ENCODE assay signal across 9 cellular contexts in the genomic region with DNA sequence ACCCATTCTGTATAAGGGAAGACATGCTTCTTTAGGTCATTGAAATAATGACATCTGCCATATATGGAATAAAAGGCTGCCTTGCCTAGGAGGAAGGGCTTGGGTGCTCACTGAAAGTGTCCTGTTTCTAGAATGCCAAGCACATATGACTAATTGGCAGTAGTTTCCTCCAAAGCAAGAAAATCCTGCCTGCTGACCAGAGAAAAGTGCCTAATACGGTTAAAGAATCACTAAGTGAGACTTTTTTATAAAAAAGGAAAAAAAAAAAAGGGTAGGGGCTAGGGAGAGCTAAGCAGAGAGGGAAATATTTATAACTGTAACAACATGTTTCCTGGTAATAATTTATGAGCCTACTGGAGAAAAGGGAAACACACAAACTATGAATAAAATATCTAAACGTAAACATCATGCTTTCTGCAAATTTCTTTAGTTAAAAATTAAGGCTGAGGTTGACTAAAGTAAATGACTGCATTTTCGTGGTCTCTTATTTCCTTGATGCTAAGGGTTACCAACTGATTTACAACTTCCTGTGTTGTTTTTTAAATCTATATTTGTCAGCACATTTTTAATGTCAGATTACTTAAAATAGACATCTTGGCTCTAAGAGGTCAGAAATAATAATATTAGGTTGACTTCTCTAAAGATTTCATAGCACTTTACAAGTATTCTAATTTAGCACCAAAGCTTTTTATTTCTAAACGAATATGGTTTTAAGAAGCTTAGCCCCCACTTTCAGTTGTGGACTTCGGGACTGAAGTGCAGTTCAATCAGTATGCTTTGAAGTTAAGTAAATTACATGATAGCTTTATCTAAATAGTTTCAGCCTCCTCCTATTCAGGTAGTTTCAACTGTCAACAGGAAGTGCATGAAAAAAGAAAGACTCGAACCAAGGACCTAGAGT.
DNase-seq lines count a peak whose midpoint lies in the region; ATAC-seq and TF ChIP-seq lines count a peak whose summit lies in the region.
"Had no signal": no experiment of that assay in that cellular context is flagged by ENCODE, and none has a peak within 500 bp of the region (broad histone marks: within the 10 kb centered on the region; RNA-seq: fewer than 3 reads in every experiment).

No MANE protein-coding gene starts in this region.

- H3K4me3 ChIP-seq in right lobe of liver, result no peak overlapping the region
- no peak overlapping the region for H3K4me3 ChIP-seq in HAP-1
- H3K4me3 ChIP-seq in right atrium auricular region, result no peak overlapping the region
- H3K4me3 ChIP-seq: adrenal gland had no signal

- H3K36me3 Mint-ChIP-seq in activated T-cell treated with anti-CD3 and anti-CD28 coated beads, Interleukin-2, amount 50 U/mL, for 4 hours (ENCODE audit: insufficient read depth), result no peaks in the 10 kb centered on the region
- no peaks in the 10 kb centered on the region for H3K36me3 Mint-ChIP-seq in activated T-helper 17 cell treated with anti-CD3 and anti-CD28 coated beads, Interleukin-2, amount 50 U/mL, for 72 hours (ENCODE audit: low read depth)
- H3K36me3 Mint-ChIP-seq in naive thymus-derived CD8-positive, alpha-beta T cell, result no peaks in the 10 kb centered on the region

- TF ChIP-seq POLR2A in right lobe of liver (IDR thresholded peaks at IDR 0.05), result no peak

- 23% methylated on average over 6 of the region's 6 CpGs for WGBS in right lobe of liver (ENCODE audit: insufficient coverage, low coverage, low lambda C conversion rate, missing lambda C conversion rate)

- H3K4me1 Mint-ChIP-seq in activated T-cell treated with anti-CD3 and anti-CD28 coated beads, Interleukin-2, amount 50 U/mL, for 4 hours (ENCODE audit: low read depth), result peaks cover 29% of the 10 kb centered on the region
- peaks cover 16% of the 10 kb centered on the region for H3K4me1 Mint-ChIP-seq in activated T-helper 17 cell treated with anti-CD3 and anti-CD28 coated beads, Interleukin-2, amount 50 U/mL, for 72 hours
- H3K4me1 Mint-ChIP-seq in naive thymus-derived CD8-positive, alpha-beta T cell, result peaks cover 5 to 29% (median 21%) of the 10 kb centered on the region in 4 donors

- ATAC-seq in activated T-cell treated with anti-CD3 and anti-CD28 coated beads, Interleukin-2, amount 50 U/mL, for 4 hours, result no peak
- ATAC-seq in HG03354 (IDR thresholded peaks at IDR 0.05; ENCODE audit: poor library complexity, severe bottlenecking, unreplicated experiment) (peak; percentile 61), right lobe of liver (peak; percentile 22 to 38 (median 31))
- peak; percentile 69 for ATAC-seq in activated T-helper 17 cell treated with anti-CD3 and anti-CD28 coated beads, Interleukin-2, amount 50 U/mL, for 72 hours (replicated peaks)
- ATAC-seq in naive thymus-derived CD8-positive, alpha-beta T cell, result no peak

- H3K36me3 ChIP-seq in right lobe of liver (no peaks in the 10 kb centered on the region), HAP-1 (replicated peaks) (no peaks in the 10 kb centered on the region), right atrium auricular region (no peaks in the 10 kb centered on the region)
- H3K36me3 ChIP-seq: adrenal gland had no signal

- H3K27me3 ChIP-seq in right lobe of liver, result no peaks in the 10 kb centered on the region
- no peaks in the 10 kb centered on the region for H3K27me3 ChIP-seq in HAP-1 (ENCODE audit: low read depth)
- no peaks in the 10 kb centered on the region for H3K27me3 ChIP-seq in right atrium auricular region
- H3K27me3 ChIP-seq: adrenal gland had no signal

- H3K4me3 Mint-ChIP-seq in activated T-cell treated with anti-CD3 and anti-CD28 coated beads, Interleukin-2, amount 50 U/mL, for 4 hours, result peak overlapping the region; percentile 33
- peak overlapping the region; percentile 58 for H3K4me3 Mint-ChIP-seq in activated T-helper 17 cell treated with anti-CD3 and anti-CD28 coated beads, Interleukin-2, amount 50 U/mL, for 72 hours
- H3K4me3 Mint-ChIP-seq in naive thymus-derived CD8-positive, alpha-beta T cell, result peak overlapping the region in 4 of 10 donors; percentile 20 to 53 (median 24)

- no peaks in the 10 kb centered on the region for H3K27me3 Mint-ChIP-seq in activated T-cell treated with anti-CD3 and anti-CD28 coated beads, Interleukin-2, amount 50 U/mL, for 4 hours (ENCODE audit: low read depth)
- no peaks in the 10 kb centered on the region for H3K27me3 Mint-ChIP-seq in activated T-helper 17 cell treated with anti-CD3 and anti-CD28 coated beads, Interleukin-2, amount 50 U/mL, for 72 hours
- H3K27me3 Mint-ChIP-seq in naive thymus-derived CD8-positive, alpha-beta T cell, result no peaks in the 10 kb centered on the region

- H3K27ac ChIP-seq in right lobe of liver (no peak overlapping the region), right atrium auricular region (no peak overlapping the region)
- H3K27ac ChIP-seq: adrenal gland had no signal

- no peaks in the 10 kb centered on the region for H3K9me3 Mint-ChIP-seq in activated T-cell treated with anti-CD3 and anti-CD28 coated beads, Interleukin-2, amount 50 U/mL, for 4 hours
- H3K9me3 Mint-ChIP-seq in activated T-helper 17 cell treated with anti-CD3 and anti-CD28 coated beads, Interleukin-2, amount 50 U/mL, for 72 hours, result no peaks in the 10 kb centered on the region
- H3K9me3 Mint-ChIP-seq in naive thymus-derived CD8-positive, alpha-beta T cell, result no peaks in the 10 kb centered on the region

- TF ChIP-seq CTCF in right lobe of liver (IDR thresholded peaks at IDR 0.05) (no peak), right atrium auricular region (IDR thresholded peaks at IDR 0.05) (no peak)

- POLR2A ChIA-PET in naive thymus-derived CD8-positive, alpha-beta T cell (lab: Charles Lee), result no interaction called here

- intact Hi-C loops in right lobe of liver (cut with DNase I), result no loop called here

- H3K9me3 ChIP-seq in right lobe of liver, result no peaks in the 10 kb centered on the region
- H3K9me3 ChIP-seq in HAP-1, result no peaks in the 10 kb centered on the region
- H3K9me3 ChIP-seq in right atrium auricular region, result no peaks in the 10 kb centered on the region
- H3K9me3 ChIP-seq: adrenal gland had no signal

- in situ Hi-C loops in HAP-1 (cut with MboI; ENCODE audit: low sequenced_read_pairs), result no loop called here

- H3K27ac Mint-ChIP-seq in activated T-helper 17 cell treated with anti-CD3 and anti-CD28 coated beads, Interleukin-2, amount 50 U/mL, for 72 hours, result peak overlapping the region; percentile 73
- H3K27ac Mint-ChIP-seq in naive thymus-derived CD8-positive, alpha-beta T cell, result peak overlapping the region in 5 of 10 donors; percentile 5 to 81 (median 67)

- DNase-seq in activated T-cell treated with anti-CD3 and anti-CD28 coated beads, Interleukin-2, amount 50 U/mL, for 4 hours, result no peak
- no peak for DNase-seq in activated T-cell treated with anti-CD3 and anti-CD28 coated beads, Interleukin-2, amount 50 U/mL, for 48 hours
- DNase-seq in right lobe of liver, result no peak
- DNase-seq in naive thymus-derived CD8-positive, alpha-beta T cell, result no peak
- DNase-seq in HAP-1 (ENCODE audit: low spot score in 2 of 2), result no peak
- DNase-seq in right atrium auricular region (ENCODE audit: low spot score), result no peak

- H3K4me1 ChIP-seq in right lobe of liver (peaks cover 0 to 6% (median 0%) of the 10 kb centered on the region in 4 donors), HAP-1 (peaks cover 26% of the 10 kb centered on the region), right atrium auricular region (no peaks in the 10 kb centered on the region)

Comparison
In these comparisons a context has a peak if more than half of its experiments do, and no peak if none do; other contexts are left out.
1. ATAC-seq: peak in HG03354 (single experiment), activated T-helper 17 cell treated with anti-CD3 and anti-CD28 coated beads, Interleukin-2, amount 50 U/mL, for 72 hours (single experiment) and right lobe of liver (4 of 4); none in activated T-cell treated with anti-CD3 and anti-CD28 coated beads, Interleukin-2, amount 50 U/mL, for 4 hours (0 of 2) and naive thymus-derived CD8-positive, alpha-beta T cell (0 of 2).